Comparison of ENCODE assay signal across 12 cellular contexts in the genomic region with DNA sequence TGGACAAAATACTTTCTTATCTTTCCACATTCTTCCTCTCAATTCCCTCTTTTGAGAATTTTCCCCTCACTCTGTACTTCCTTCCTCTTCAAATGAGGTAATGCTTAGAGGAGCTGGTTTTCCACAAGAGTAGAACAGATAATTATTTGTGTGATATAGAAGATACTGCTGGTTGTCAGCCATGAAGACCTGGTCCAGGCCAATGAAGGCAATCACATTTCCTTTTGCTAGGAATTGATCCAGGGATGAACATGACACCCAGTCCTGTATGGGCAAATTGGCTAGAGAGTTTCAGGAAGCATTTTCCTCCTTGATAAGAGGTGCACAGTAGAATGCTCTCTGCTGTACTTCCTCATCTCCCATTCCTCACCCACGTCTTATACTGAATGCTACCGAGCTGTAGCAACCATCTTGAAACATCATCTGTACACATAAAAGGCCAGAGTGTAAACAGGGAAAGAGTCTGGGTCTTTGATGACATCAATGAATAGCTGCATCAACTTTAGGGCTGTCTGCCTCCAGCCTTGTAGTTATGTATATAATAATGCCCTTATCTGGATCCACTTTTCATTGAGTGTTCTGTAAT.
DNase-seq lines count a peak whose midpoint lies in the region; ATAC-seq lines count a peak whose summit lies in the region.
"Had no signal": no experiment of that assay in that cellular context is flagged by ENCODE, and none has a peak within 500 bp of the region (broad histone marks: within the 10 kb centered on the region; RNA-seq: fewer than 3 reads in every experiment).

No MANE protein-coding gene starts in this region.

- peaks cover 0 to 4% (median 0%) of the 10 kb centered on the region in 7 donors for H3K9me3 Mint-ChIP-seq in naive B cell

- H3K4me1 Mint-ChIP-seq in T-helper 17 cell (peaks cover 23% of the 10 kb centered on the region), naive B cell (peaks cover 30 to 37% (median 31%) of the 10 kb centered on the region in 3 donors)

- H3K9me3 ChIP-seq in T-helper 17 cell (ENCODE audit: control insufficient read depth, low read length, poor library complexity, severe bottlenecking), result no peaks in the 10 kb centered on the region
- H3K9me3 ChIP-seq: thoracic aorta had no signal

- no peaks in the 10 kb centered on the region for H3K27me3 Mint-ChIP-seq in T-helper 17 cell
- H3K27me3 Mint-ChIP-seq in naive B cell, result no peaks in the 10 kb centered on the region

- H3K36me3 Mint-ChIP-seq in T-helper 17 cell (ENCODE audit: low read depth) (peaks cover 8% of the 10 kb centered on the region), naive B cell (no peaks in the 10 kb centered on the region)

- ATAC-seq in GM21447 (IDR thresholded peaks at IDR 0.05; ENCODE audit: unreplicated experiment) (peak; percentile 7), T-helper 17 cell (no peak), naive B cell (ENCODE audit: low read depth in 2 of 2) (peak in 1 of 2 donors; percentile 28), HG03139 (IDR thresholded peaks at IDR 0.05; ENCODE audit: unreplicated experiment) (no peak)

- no peak overlapping the region for H3K4me3 Mint-ChIP-seq in T-helper 17 cell
- H3K4me3 Mint-ChIP-seq in naive B cell, result peak overlapping the region in 6 of 8 donors; percentile 12 to 84 (median 52)

- H3K27ac Mint-ChIP-seq in T-helper 17 cell, result peak overlapping the region; percentile 53
- peak overlapping the region; percentile 57 to 98 (median 88) for H3K27ac Mint-ChIP-seq in naive B cell

- DNase-seq in NOMO-1 treated with DMSO at 0.1 percent for 48 hours (lab: John Stamatoyannopoulos, UW; ENCODE audit: unreplicated experiment) (peak; percentile 70), NOMO-1 treated with dmso at 0.1 percent for 144 hours (lab: John Stamatoyannopoulos, UW; ENCODE audit: unreplicated experiment) (no peak), T-helper 17 cell (no peak), naive B cell (no peak), dermis blood vessel endothelial cell (no peak), NCI-H510A treated with DMSO at 0.1 percent for 48 hours (lab: John Stamatoyannopoulos, UW) (no peak)
- DNase-seq: activated CD4-positive, CD25-positive, alpha-beta regulatory T cell treated with anti-CD3 and anti-CD28 coated beads, Interleukin-2, amount 50 U/mL, for 72 hours; DMS153; retina had no signal
